9 cellular contexts compared by ENCODE assay signal in the genomic region with DNA sequence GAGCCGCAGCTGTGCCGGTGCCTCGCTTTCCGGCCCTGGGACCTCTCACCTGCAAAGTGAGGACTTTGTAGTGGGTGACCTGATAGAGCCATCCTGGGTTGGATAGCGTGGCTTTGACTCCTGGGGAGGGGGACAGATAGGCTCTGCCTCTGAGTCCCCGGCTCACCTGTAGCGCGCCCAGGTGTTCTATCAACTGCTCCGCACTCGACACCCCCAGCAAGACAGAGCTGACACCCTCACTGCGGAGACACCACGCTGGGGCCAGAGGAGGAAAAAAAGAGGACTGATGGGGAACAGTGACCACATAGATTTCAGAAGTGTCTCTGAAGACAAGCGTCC. TPM values are rescaled to one million over a fixed set of nuclear protein-coding genes. Genes with fewer than 3 reads are reported as not detected.
DNase-seq lines count a peak whose midpoint lies in the region; ATAC-seq, FAIRE-seq and TF ChIP-seq lines count a peak whose summit lies in the region.
"Had no signal": no experiment of that assay in that cellular context is flagged by ENCODE, and none has a peak within 500 bp of the region (broad histone marks: within the 10 kb centered on the region; RNA-seq: fewer than 3 reads in every experiment).

No MANE protein-coding gene starts in this region.

- 61 to 63% methylated on average over 13 of the region's 13 CpGs for WGBS in lower leg skin, 2 donors

- peaks cover 13% of the 10 kb centered on the region for H3K4me1 ChIP-seq in endothelial cell of umbilical vein (ENCODE audit: control insufficient read depth, extremely low read depth, insufficient read depth, low read length)

- no peaks in the 10 kb centered on the region for H3K9me3 ChIP-seq in KOPT-K1 (ENCODE audit: insufficient read depth, low read length, poor library complexity, severe bottlenecking)
- no peaks in the 10 kb centered on the region for H3K9me3 ChIP-seq in endothelial cell of umbilical vein (replicated peaks; ENCODE audit: control insufficient read depth, insufficient read depth, low read length)

- no peak for FAIRE-seq in endothelial cell of umbilical vein (lab: Jason Lieb, UNC)

- CTCF ChIA-PET in endothelial cell of umbilical vein (lab: Charles Lee) = interaction anchor here (0.7 to 1.4 kb wide), 2 partner anchors 65 to 135 kb away, joined by 3 to 4 read pairs; no protein-coding TSS in a partner anchor

- peak overlapping the region; percentile 76 for H2AFZ ChIP-seq in endothelial cell of umbilical vein (ENCODE audit: low read depth, low read length)

- H3K27ac Mint-ChIP-seq in nephron progenitor cell = no peak overlapping the region

- H3K27ac ChIP-seq in KOPT-K1 (ENCODE audit: low read depth, low read length, poor library complexity, severe bottlenecking) (peak overlapping the region; percentile 68), endothelial cell of umbilical vein (ENCODE audit: insufficient read depth, low read depth, low read length) (no peak overlapping the region)

- H3K4me3 Mint-ChIP-seq in nephron progenitor cell = peak overlapping the region; percentile 65

- dilution Hi-C loops in endothelial cell of umbilical vein (cut with MboI; ENCODE audit: extremely low pct_ligation_motif_present, low sequenced_read_pairs) = no loop called here

- DNase-seq in AG10803 (ENCODE audit: low read depth) = no peak
- DNase-seq in endothelial cell of umbilical vein (ENCODE audit: low read depth, low spot score) = no peak
- DNase-seq in nephron progenitor cell = no peak
- no peak for DNase-seq in activated gamma-delta T cell (lab: John Stamatoyannopoulos, UW)
- no peak for DNase-seq in posterior vena cava (ENCODE audit: low spot score)
- DNase-seq in lower leg skin (ENCODE audit: low spot score in 2 of 2) = no peak

- peak overlapping the region; percentile 60 for H3K4me3 ChIP-seq in AG10803 (ENCODE audit: low read length)
- H3K4me3 ChIP-seq in endothelial cell of umbilical vein (replicated peaks in 1 of 3; ENCODE audit: insufficient read depth in 1 of 3, low read depth in 1 of 3, low read length in 3 of 3) = peak overlapping the region in 2 of 3 experiments; percentile 13 to 34
- no peak overlapping the region for H3K4me3 ChIP-seq in lower leg skin (ENCODE audit: low read depth, poor library complexity, severe bottlenecking)

- H3K4me1 Mint-ChIP-seq in nephron progenitor cell = peaks cover 25% of the 10 kb centered on the region

- peaks cover 51% of the 10 kb centered on the region for H3K27me3 Mint-ChIP-seq in nephron progenitor cell (ENCODE audit: low read depth, poor library complexity)

- H3K9me1 ChIP-seq in endothelial cell of umbilical vein (replicated peaks; ENCODE audit: control insufficient read depth, extremely low read depth, insufficient read depth, low read length) = no peaks in the 10 kb centered on the region

- peaks cover 3% of the 10 kb centered on the region for H3K9me3 Mint-ChIP-seq in nephron progenitor cell
- H3K9me3 Mint-ChIP-seq: activated naive CD4-positive, alpha-beta T cell treated with anti-CD3 and anti-CD28 coated beads, Interleukin-2, amount 50 U/mL, for 72 hours had no signal

- no peaks in the 10 kb centered on the region for H3K79me2 ChIP-seq in endothelial cell of umbilical vein (ENCODE audit: control insufficient read depth, insufficient read depth, low read length)

- no peaks in the 10 kb centered on the region for H3K36me3 ChIP-seq in KOPT-K1 (ENCODE audit: insufficient read depth, low read length)
- no peaks in the 10 kb centered on the region for H3K36me3 ChIP-seq in endothelial cell of umbilical vein (ENCODE audit: control insufficient read depth in 2 of 2, extremely low read depth in 1 of 2, insufficient read depth in 2 of 2, low read length in 2 of 2)

- H3K36me3 Mint-ChIP-seq in nephron progenitor cell (ENCODE audit: low read depth) = peaks cover 4% of the 10 kb centered on the region

- POLR2A ChIA-PET in endothelial cell of umbilical vein (lab: Charles Lee) = no interaction called here

- intact Hi-C loops in endothelial cell of umbilical vein (cut with micrococcal nuclease) = no loop called here
- intact Hi-C loops in posterior vena cava (cut with DNase I) = no loop called here
- intact Hi-C loops in lower leg skin (cut with DNase I; ENCODE audit: low total_unique reads) = no loop called here

- H3K27me3 ChIP-seq in endothelial cell of umbilical vein (ENCODE audit: control insufficient read depth in 2 of 2, insufficient read depth in 2 of 2, low read length in 2 of 2) = no peaks in the 10 kb centered on the region

- no TSS peak for BruUV-seq in endothelial cell of umbilical vein (replicated peaks; lab: Mats Ljungman, UMichigan)

- H3K4me2 ChIP-seq in endothelial cell of umbilical vein (ENCODE audit: insufficient read depth, low read length) = peak overlapping the region; percentile 38

- TF ChIP-seq CTCF in AG10803 (conservative IDR thresholded peaks at IDR 0.05; ENCODE audit: low read length) (no peak), endothelial cell of umbilical vein (IDR thresholded peaks at IDR 0.05; ENCODE audit: extremely low read depth in 1 of 2, insufficient read depth in 1 of 2, low read depth in 1 of 2, low read length in 2 of 2) (no peak), nephron progenitor cell (IDR thresholded peaks at IDR 0.05) (no peak), lower leg skin (IDR thresholded peaks at IDR 0.05) (no peak)

- no peaks in the 10 kb centered on the region for H4K20me1 ChIP-seq in endothelial cell of umbilical vein (replicated peaks; ENCODE audit: control insufficient read depth, extremely low read depth, insufficient read depth, low read length)

- TF ChIP-seq POLR2A in endothelial cell of umbilical vein (IDR thresholded peaks at IDR 0.05; ENCODE audit: low read depth, low read length) = no peak
- no peak for TF ChIP-seq POLR2A in lower leg skin (IDR thresholded peaks at IDR 0.05)

- no peak for ATAC-seq in HG02970 (IDR thresholded peaks at IDR 0.05; ENCODE audit: low FRiP score, unreplicated experiment)

- no peak overlapping the region for H3K9ac ChIP-seq in endothelial cell of umbilical vein (replicated peaks; ENCODE audit: extremely low read depth, insufficient read depth, low read length)

RNA-seq across cellular contexts. Expression of gene KCNAB3, which starts 6.4 kb away (rescaled TPM):
- 2.4 and 4.2 TPM in 2 replicates for total RNA-seq in endothelial cell of umbilical vein
- 1.3 and 2.1 TPM in 2 replicates for polyA plus RNA-seq in endothelial cell of umbilical vein
- 0.34 and 0.72 TPM in 2 replicates for polyA plus RNA-seq in endothelial cell of umbilical vein (2011; cell fraction: cytosol; rRNA removed)
- polyA plus RNA-seq in endothelial cell of umbilical vein (2011; cell fraction: nucleus; rRNA removed) = 21.7 and 22.6 TPM in 2 replicates
- polyA plus RNA-seq in endothelial cell of umbilical vein (2012) = 1.8 and 2.1 TPM in 2 replicates
- 0.83 and 1.6 TPM in 2 replicates for polyA minus RNA-seq in endothelial cell of umbilical vein
- not detected for polyA minus RNA-seq in endothelial cell of umbilical vein (2011; cell fraction: cytosol; rRNA and poly(A)+ RNA removed)
- polyA minus RNA-seq in endothelial cell of umbilical vein (2011; cell fraction: nucleus; rRNA and poly(A)+ RNA removed) = 1.9 and 3.6 TPM in 2 replicates
- 1 to 10 TPM; 1.2 to 2.2 TPM for total RNA-seq in posterior vena cava
- total RNA-seq in lower leg skin = under 1 TPM; 0.10 to 0.49 (median 0.24) TPM

RNA-seq across cellular contexts. Expression of gene RNF227, which starts 7.2 kb away (rescaled TPM):
- 0.58 TPM in 2 replicates for total RNA-seq in endothelial cell of umbilical vein
- polyA plus RNA-seq in endothelial cell of umbilical vein = 0.76 TPM in 2 replicates
- 0.56 and 1.3 TPM in 2 replicates for polyA plus RNA-seq in endothelial cell of umbilical vein (2011; cell fraction: cytosol; rRNA removed)
- polyA plus RNA-seq in endothelial cell of umbilical vein (2011; cell fraction: nucleus; rRNA removed) = 0.94 and 1.7 TPM in 2 replicates
- 0.33 and 0.40 TPM in 2 replicates for polyA plus RNA-seq in endothelial cell of umbilical vein (2012)
- polyA minus RNA-seq in endothelial cell of umbilical vein = 0.49 and 0.87 TPM in 2 replicates
- 4.6 TPM for polyA minus RNA-seq in endothelial cell of umbilical vein (2011; cell fraction: cytosol; rRNA and poly(A)+ RNA removed)
- polyA minus RNA-seq in endothelial cell of umbilical vein (2011; cell fraction: nucleus; rRNA and poly(A)+ RNA removed) = 0.72 and 0.91 TPM in 2 replicates
- 1 to 10 TPM; 1.1 to 1.5 TPM for total RNA-seq in posterior vena cava
- total RNA-seq in lower leg skin = 100 to 1,000 TPM; 111 to 202 (median 172) TPM

RNA-seq across cellular contexts. Expression of gene TRAPPC1, which starts 8.5 kb away (rescaled TPM):
- total RNA-seq in endothelial cell of umbilical vein = 139 and 146 TPM in 2 replicates
- 250 and 272 TPM in 2 replicates for polyA plus RNA-seq in endothelial cell of umbilical vein
- polyA plus RNA-seq in endothelial cell of umbilical vein (2011; cell fraction: cytosol; rRNA removed) = 270 and 310 TPM in 2 replicates
- 66.9 and 75.5 TPM in 2 replicates for polyA plus RNA-seq in endothelial cell of umbilical vein (2011; cell fraction: nucleus; rRNA removed)
- 215 and 270 TPM in 2 replicates for polyA plus RNA-seq in endothelial cell of umbilical vein (2012)
- polyA minus RNA-seq in endothelial cell of umbilical vein = 158 and 166 TPM in 2 replicates
- 40.5 TPM for polyA minus RNA-seq in endothelial cell of umbilical vein (2011; cell fraction: cytosol; rRNA and poly(A)+ RNA removed)
- polyA minus RNA-seq in endothelial cell of umbilical vein (2011; cell fraction: nucleus; rRNA and poly(A)+ RNA removed) = 19.4 and 23.1 TPM in 2 replicates
- 10 to 100 TPM; 53.7 to 72.7 TPM for total RNA-seq in posterior vena cava
- 10 to 100 TPM; 39.8 to 62.5 (median 52.2) TPM for total RNA-seq in lower leg skin

RNA-seq across cellular contexts. Expression of gene CNTROB, which starts 8.7 kb away (rescaled TPM):
- total RNA-seq in endothelial cell of umbilical vein = 45.0 and 47.2 TPM in 2 replicates
- polyA plus RNA-seq in endothelial cell of umbilical vein = 24.9 and 27.8 TPM in 2 replicates
- polyA plus RNA-seq in endothelial cell of umbilical vein (2011; cell fraction: cytosol; rRNA removed) = 23.6 and 27.2 TPM in 2 replicates
- polyA plus RNA-seq in endothelial cell of umbilical vein (2011; cell fraction: nucleus; rRNA removed) = 138 and 152 TPM in 2 replicates
- 30.2 and 32.5 TPM in 2 replicates for polyA plus RNA-seq in endothelial cell of umbilical vein (2012)
- polyA minus RNA-seq in endothelial cell of umbilical vein = 22.2 and 23.3 TPM in 2 replicates
- polyA minus RNA-seq in endothelial cell of umbilical vein (2011; cell fraction: cytosol; rRNA and poly(A)+ RNA removed) = 13.3 TPM
- polyA minus RNA-seq in endothelial cell of umbilical vein (2011; cell fraction: nucleus; rRNA and poly(A)+ RNA removed) = 28.6 and 45.2 TPM in 2 replicates
- total RNA-seq in posterior vena cava = 10 to 100 TPM; 14.7 to 15.2 TPM
- total RNA-seq in lower leg skin = 10 to 100 TPM; 23.4 to 43.1 (median 27.0) TPM

RNA-seq across cellular contexts. Expression of gene CHD3, which starts 34.7 kb away (rescaled TPM):
- total RNA-seq in endothelial cell of umbilical vein (185 and 189 TPM in 2 replicates), posterior vena cava (100 to 1,000 TPM in 1 of 2 donors, 10 to 100 TPM in 1; 67.4 to 105 TPM), lower leg skin (10 to 100 TPM; 36.8 to 71.1 (median 54.8) TPM)
- 102 and 108 TPM in 2 replicates for polyA plus RNA-seq in endothelial cell of umbilical vein
- 49.9 and 71.3 TPM in 2 replicates for polyA plus RNA-seq in endothelial cell of umbilical vein (2011; cell fraction: cytosol; rRNA removed)
- 282 and 317 TPM in 2 replicates for polyA plus RNA-seq in endothelial cell of umbilical vein (2011; cell fraction: nucleus; rRNA removed)
- polyA plus RNA-seq in endothelial cell of umbilical vein (2012) = 104 and 141 TPM in 2 replicates
- polyA minus RNA-seq in endothelial cell of umbilical vein = 169 and 172 TPM in 2 replicates
- 55.1 TPM for polyA minus RNA-seq in endothelial cell of umbilical vein (2011; cell fraction: cytosol; rRNA and poly(A)+ RNA removed)
- 98.9 and 110 TPM in 2 replicates for polyA minus RNA-seq in endothelial cell of umbilical vein (2011; cell fraction: nucleus; rRNA and poly(A)+ RNA removed)

Comparison
In these comparisons a context has a peak if more than half of its experiments do, and no peak if none do; other contexts are left out.
1. RNA of gene RNF227, which starts 7.2 kb away (total RNA-seq): 111 to 202 TPM in lower leg skin; 1.1 to 1.5 TPM in posterior vena cava and 0.58 TPM in endothelial cell of umbilical vein; every median in the first group is over 10 times any median in the second.